ENCODE assay signal across 11 cellular contexts in genomic region chr11:316891-317291, GRCh38. TPM values are rescaled to one million over a fixed set of nuclear protein-coding genes. Genes with fewer than 3 reads are reported as not detected.
DNase-seq lines count a peak whose midpoint lies in the region; ATAC-seq and TF ChIP-seq lines count a peak whose summit lies in the region.
"Had no signal": no experiment of that assay in that cellular context is flagged by ENCODE, and none has a peak within 500 bp of the region (broad histone marks: within the 10 kb centered on the region; RNA-seq: fewer than 3 reads in every experiment).

No MANE protein-coding gene starts in this region.

- H3K9me3 Mint-ChIP-seq in CD8-positive, alpha-beta memory T cell, result peaks cover 0 to 2% (median 0%) of the 10 kb centered on the region in 5 donors
- no peaks in the 10 kb centered on the region for H3K9me3 Mint-ChIP-seq in endothelial cell (ENCODE audit: unreplicated experiment)

- H3K4me1 Mint-ChIP-seq in CD8-positive, alpha-beta memory T cell, result peaks cover 48 to 62% (median 55%) of the 10 kb centered on the region in 3 donors
- peaks cover 44% of the 10 kb centered on the region for H3K4me1 Mint-ChIP-seq in endothelial cell (ENCODE audit: unreplicated experiment)

- WGBS in aorta, 2 donors, result 78 to 86% methylated on average over 7 of the region's 7 CpGs

- ATAC-seq in Panc1 (no peak), aorta (ENCODE audit: low FRiP score) (no peak), GM18870 (IDR thresholded peaks at IDR 0.05; ENCODE audit: unreplicated experiment) (no peak), GM21717 (IDR thresholded peaks at IDR 0.05; ENCODE audit: unreplicated experiment) (no peak)

- peaks cover 0 to 6% of the 10 kb centered on the region in 2 donors for H3K27me3 Mint-ChIP-seq in CD8-positive, alpha-beta memory T cell
- peaks cover 11% of the 10 kb centered on the region for H3K27me3 Mint-ChIP-seq in endothelial cell (ENCODE audit: unreplicated experiment)

- peak overlapping the region; percentile 90 to 100 (median 98) for H3K27ac Mint-ChIP-seq in CD8-positive, alpha-beta memory T cell
- peak overlapping the region; percentile 57 for H3K27ac Mint-ChIP-seq in endothelial cell (ENCODE audit: unreplicated experiment)

- H3K27me3 ChIP-seq in CD8-positive, alpha-beta memory T cell (ENCODE audit: insufficient read depth, low read length, poor library complexity, severe bottlenecking), result no peaks in the 10 kb centered on the region
- H3K27me3 ChIP-seq in Panc1 (ENCODE audit: control insufficient read depth, insufficient read depth, low read length), result no peaks in the 10 kb centered on the region; the same call in 1 of the 2 replicates
- peaks cover 33% of the 10 kb centered on the region for H3K27me3 ChIP-seq in neutrophil
- no peaks in the 10 kb centered on the region for H3K27me3 ChIP-seq in aorta (ENCODE audit: control insufficient read depth in 1 of 2, insufficient read depth in 2 of 2, low read length in 1 of 2)

- no peaks in the 10 kb centered on the region for H3K9me3 ChIP-seq in CD8-positive, alpha-beta memory T cell (ENCODE audit: low read length)
- no peaks in the 10 kb centered on the region for H3K9me3 ChIP-seq in Panc1 (ENCODE audit: control insufficient read depth, insufficient read depth, low read depth, low read length)
- H3K9me3 ChIP-seq in neutrophil, result no peaks in the 10 kb centered on the region
- H3K9me3 ChIP-seq in aorta (ENCODE audit: control insufficient read depth, low read length), result no peaks in the 10 kb centered on the region

- peaks cover 8% of the 10 kb centered on the region for H3K36me3 ChIP-seq in CD8-positive, alpha-beta memory T cell (ENCODE audit: insufficient read depth, low read length)
- H3K36me3 ChIP-seq in Panc1 (ENCODE audit: control insufficient read depth, insufficient read depth, low read length), result no peaks in the 10 kb centered on the region; the same call in 1 of the 2 replicates
- H3K36me3 ChIP-seq in neutrophil, result peaks cover 22% of the 10 kb centered on the region
- no peaks in the 10 kb centered on the region for H3K36me3 ChIP-seq in aorta (ENCODE audit: control insufficient read depth in 1 of 2, insufficient read depth in 2 of 2, low read length in 1 of 2)

- intact Hi-C loops in Panc1 (cut with micrococcal nuclease; ENCODE audit: unreplicated experiment), result no loop called here
- intact Hi-C loops in aorta (cut with DNase I), result no loop called here

- H3K36me3 Mint-ChIP-seq in CD8-positive, alpha-beta memory T cell, result peaks cover 7 to 26% (median 13%) of the 10 kb centered on the region in 3 donors
- H3K36me3 Mint-ChIP-seq in endothelial cell (ENCODE audit: low read depth, unreplicated experiment), result peaks cover 7% of the 10 kb centered on the region

- CTCF ChIA-PET in CD8-positive, alpha-beta memory T cell (lab: Charles Lee), result interaction anchor here (0.6 to 3.5 kb wide), 26 partner anchors 8 to 133 kb away, joined by 3 to 34 read pairs (median 5); partner anchors contain the start of genes BET1L, IFITM2, IFITM5 and PTDSS2
- CTCF ChIA-PET in Panc1 (lab: Charles Lee), result interaction anchor here (0.8 kb wide), 1 partner anchor 39 kb away, joined by 7 read pairs; no protein-coding TSS in a partner anchor

- in situ Hi-C loops in Panc1 (cut with HindIII; ENCODE audit: low pct_unique_long_range_greater_than_20kb, low sequenced_read_pairs), result no loop called here

- peak overlapping the region; percentile 85 to 99 (median 91) for H3K4me3 Mint-ChIP-seq in CD8-positive, alpha-beta memory T cell
- H3K4me3 Mint-ChIP-seq in endothelial cell (ENCODE audit: unreplicated experiment), result peak overlapping the region; percentile 62

- TF ChIP-seq CTCF in Panc1 (IDR thresholded peaks at IDR 0.05) (no peak), endothelial cell (IDR thresholded peaks at IDR 0.05; ENCODE audit: unreplicated experiment) (no peak), neutrophil (IDR thresholded peaks at IDR 0.05) (no peak)

- no TSS peak for BruUV-seq in Panc1 (replicated peaks; lab: Mats Ljungman, UMichigan)

- DNase-seq in CD8-positive, alpha-beta memory T cell, result peak in 2 of 5 donors; percentile 49 to 55
- DNase-seq in Panc1 (ENCODE audit: low read depth, low spot score), result no peak
- DNase-seq in endothelial cell (ENCODE audit: low spot score), result no peak
- no peak for DNase-seq in aorta
- DNase-seq in substantia nigra (lab: John Stamatoyannopoulos, UW), result no peak
- DNase-seq: NCI-H226 had no signal

- peak overlapping the region; percentile 98 for H3K4me3 ChIP-seq in CD8-positive, alpha-beta memory T cell (ENCODE audit: low read length)
- H3K4me3 ChIP-seq in Panc1 (ENCODE audit: low read depth in 2 of 2, low read length in 2 of 2) (peak overlapping the region; percentile 22 to 69), neutrophil (ENCODE audit: low read depth in 1 of 2, low read length in 1 of 2) (peak overlapping the region; percentile 80 to 98), aorta (ENCODE audit: low read length in 2 of 2) (no peak overlapping the region)

- POLR2A ChIA-PET in CD8-positive, alpha-beta memory T cell (lab: Charles Lee), result interaction anchor here (0.6 to 2.0 kb wide), 14 partner anchors 8 to 112 kb away, joined by 3 to 8 read pairs (median 4); partner anchors contain the start of genes BET1L, PGGHG, RIC8A and SIGIRR
- POLR2A ChIA-PET in Panc1 (lab: Charles Lee), result interaction anchor here (0.7 to 1.3 kb wide), 3 partner anchors 22 to 131 kb away, joined by 3 to 4 read pairs (median 3); no protein-coding TSS in a partner anchor

- peaks cover 35% of the 10 kb centered on the region for H3K4me1 ChIP-seq in CD8-positive, alpha-beta memory T cell (ENCODE audit: insufficient read depth, low read length)
- H3K4me1 ChIP-seq in Panc1 (ENCODE audit: control insufficient read depth, insufficient read depth, low read length), result peaks cover 48% of the 10 kb centered on the region
- H3K4me1 ChIP-seq in neutrophil (ENCODE audit: control insufficient read depth in 1 of 2, insufficient read depth in 1 of 2, low read depth in 1 of 2, low read length in 1 of 2), result peaks cover 60 to 68% of the 10 kb centered on the region in 2 experiments
- H3K4me1 ChIP-seq in aorta (ENCODE audit: control insufficient read depth in 1 of 2, insufficient read depth in 2 of 2, low read length in 2 of 2), result no peaks in the 10 kb centered on the region

- H3K27ac ChIP-seq in CD8-positive, alpha-beta memory T cell (ENCODE audit: low read depth, low read length), result peak overlapping the region; percentile 88
- peak overlapping the region; percentile 87 for H3K27ac ChIP-seq in Panc1 (ENCODE audit: low read length)
- H3K27ac ChIP-seq in neutrophil, result peak overlapping the region; percentile 95
- no peak overlapping the region for H3K27ac ChIP-seq in aorta (ENCODE audit: low read depth in 1 of 2, low read length in 2 of 2)
- no peak overlapping the region for H3K27ac ChIP-seq in substantia nigra (ENCODE audit: low read depth, low read length, poor library complexity, severe bottlenecking)

RNA-seq across cellular contexts. Expression of gene IFITM1, which starts 3.1 kb away (rescaled TPM):
- 10 to 100 TPM; 70.7 to 75.9 TPM for total RNA-seq in CD8-positive, alpha-beta memory T cell
- 2,153 TPM for polyA plus RNA-seq in CD8-positive, alpha-beta memory T cell
- total RNA-seq in Panc1 (2021; ENCODE audit: unreplicated experiment), result 66.3 TPM
- polyA plus RNA-seq in Panc1 (2012; ENCODE audit: insufficient read length), result 206 TPM
- 23.4 TPM for total RNA-seq in endothelial cell (ENCODE audit: unreplicated experiment)
- total RNA-seq in aorta, result 100 to 1,000 TPM; 278 to 311 TPM
- 10 to 100 TPM; 46.7 to 88.3 TPM for polyA plus RNA-seq in aorta

RNA-seq across cellular contexts. Expression of gene IFITM3, which starts 3.8 kb away (rescaled TPM):
- 10 to 100 TPM; 20.6 to 21.0 TPM for total RNA-seq in CD8-positive, alpha-beta memory T cell
- 12.0 TPM for polyA plus RNA-seq in CD8-positive, alpha-beta memory T cell
- total RNA-seq in Panc1 (2021; ENCODE audit: unreplicated experiment), result 614 TPM
- 1,322 TPM for polyA plus RNA-seq in Panc1 (2012; ENCODE audit: insufficient read length)
- total RNA-seq in endothelial cell (ENCODE audit: unreplicated experiment), result 446 TPM
- 1,000 to 10,000 TPM; 1,112 to 1,381 TPM for total RNA-seq in aorta
- 1,000 to 10,000 TPM in 1 of 2 donors, 100 to 1,000 TPM in 1; 856 to 2,374 TPM for polyA plus RNA-seq in aorta

RNA-seq across cellular contexts. Expression of gene IFITM2, which starts 9.3 kb away (rescaled TPM):
- total RNA-seq in CD8-positive, alpha-beta memory T cell, result 100 to 1,000 TPM; 132 to 142 TPM
- 3,074 TPM for polyA plus RNA-seq in CD8-positive, alpha-beta memory T cell
- total RNA-seq in Panc1 (2021; ENCODE audit: unreplicated experiment), result 183 TPM
- 402 TPM for polyA plus RNA-seq in Panc1 (2012; ENCODE audit: insufficient read length)
- 205 TPM for total RNA-seq in endothelial cell (ENCODE audit: unreplicated experiment)
- total RNA-seq in aorta, result 100 to 1,000 TPM; 695 to 841 TPM
- 1,000 to 10,000 TPM in 1 of 2 donors, 100 to 1,000 TPM in 1; 424 to 1,109 TPM for polyA plus RNA-seq in aorta

RNA-seq across cellular contexts. Expression of gene IFITM5, which starts 17.6 kb away (rescaled TPM):
- total RNA-seq in CD8-positive, alpha-beta memory T cell, result not detected
- polyA plus RNA-seq in CD8-positive, alpha-beta memory T cell, result not detected
- total RNA-seq in Panc1 (2021; ENCODE audit: unreplicated experiment), result not detected
- 0.30 TPM for polyA plus RNA-seq in Panc1 (2012; ENCODE audit: insufficient read length)
- not detected for total RNA-seq in endothelial cell (ENCODE audit: unreplicated experiment)
- total RNA-seq in aorta, result not detected
- polyA plus RNA-seq in aorta, result not detected
- total RNA-seq: cerebellum, lung had no signal
- polyA plus RNA-seq: lung had no signal

RNA-seq across cellular contexts. Expression of gene PGGHG, which starts 28.0 kb away (rescaled TPM):
- total RNA-seq in CD8-positive, alpha-beta memory T cell, result 10 to 100 TPM; 81.0 to 81.2 TPM
- 9.8 TPM for polyA plus RNA-seq in CD8-positive, alpha-beta memory T cell
- total RNA-seq in Panc1 (2021; ENCODE audit: unreplicated experiment), result 115 TPM
- 129 TPM for polyA plus RNA-seq in Panc1 (2012; ENCODE audit: insufficient read length)
- total RNA-seq in endothelial cell (ENCODE audit: unreplicated experiment), result 69.7 TPM
- 10 to 100 TPM; 42.1 to 61.6 TPM for total RNA-seq in aorta
- 100 to 1,000 TPM in 1 of 2 donors, 10 to 100 TPM in 1; 23.9 to 197 TPM for polyA plus RNA-seq in aorta

Comparison
In these comparisons a context has a peak if more than half of its experiments do, and no peak if none do; other contexts are left out.
1. H3K27ac ChIP-seq: peak in CD8-positive, alpha-beta memory T cell (single experiment), Panc1 (single experiment) and neutrophil (single experiment); none in aorta (0 of 2) and substantia nigra (single experiment).
2. H3K4me3 ChIP-seq: peak in CD8-positive, alpha-beta memory T cell (single experiment), Panc1 (2 of 2) and neutrophil (2 of 2); none in aorta (0 of 2).
3. RNA of gene IFITM3, which starts 3.8 kb away (total RNA-seq): 1,112 to 1,381 TPM in aorta, 614 TPM in Panc1 (single experiment) and 446 TPM in endothelial cell (single experiment); 20.6 to 21.0 TPM in CD8-positive, alpha-beta memory T cell; every median in the first group is over 10 times any median in the second.